8 cellular contexts compared by ENCODE assay signal in genomic region chr14:103528512-103529382, GRCh38. TPM values are rescaled to one million over a fixed set of nuclear protein-coding genes. Genes with fewer than 3 reads are reported as not detected.
A peak's percentile ranks its signal among the peaks of the same experiment; 100 is the strongest.
DNase-seq lines count a peak whose midpoint lies in the region; TF ChIP-seq lines count a peak whose summit lies in the region.

TSS of gene TRMT61A (plus strand) at chr14:103529196. CDS start at chr14:103529979, 783 bp downstream.

- peak within 1 kb of the TSS; percentile 96 for H3K27ac ChIP-seq in left ventricle myocardium inferior (replicated peaks)
- H3K27ac ChIP-seq in prostate gland, result peak within 1 kb of the TSS; percentile 84 to 92
- H3K27ac ChIP-seq in urinary bladder (ENCODE audit: low read depth), result peak within 1 kb of the TSS; percentile 79

- H3K36me3 ChIP-seq in HAP-1 (replicated peaks) (peaks cover 27% of the 10 kb centered on the region), left ventricle myocardium inferior (peaks cover 13% of the 10 kb centered on the region), prostate gland (no peaks in the 10 kb centered on the region), urinary bladder (ENCODE audit: insufficient read depth) (no peaks in the 10 kb centered on the region)

- peaks cover 16% of the 10 kb centered on the region for H3K4me1 ChIP-seq in HAP-1
- H3K4me1 ChIP-seq in left ventricle myocardium inferior, result peaks cover 72% of the 10 kb centered on the region
- peaks cover 35% of the 10 kb centered on the region for H3K4me1 ChIP-seq in prostate gland (replicated peaks)
- peaks cover 8% of the 10 kb centered on the region for H3K4me1 ChIP-seq in urinary bladder (ENCODE audit: insufficient read depth)

- DNase-seq in D341Med (ENCODE audit: low spot score), result peak; percentile 99
- DNase-seq in HAP-1 (ENCODE audit: low spot score in 2 of 2), result peak; percentile 84 to 92
- DNase-seq in NCI-H1417 treated with DMSO at 0.1 percent for 48 hours (lab: John Stamatoyannopoulos, UW), result peak; percentile 68
- peak in 55 of 56 donors; percentile 43 to 92 (median 82) for DNase-seq in amygdala (lab: John Stamatoyannopoulos, UW)
- DNase-seq in left ventricle myocardium inferior, result peak; percentile 91
- DNase-seq in prostate gland (ENCODE audit: low spot score), result peak; percentile 92

- in situ Hi-C loops in HAP-1 (cut with MboI; ENCODE audit: low sequenced_read_pairs), result no loop called here

- H3K4me3 ChIP-seq in HAP-1 (peak within 1 kb of the TSS; percentile 82), left ventricle myocardium inferior (peak within 1 kb of the TSS; percentile 89), prostate gland (peak within 1 kb of the TSS; percentile 85 to 97), urinary bladder (ENCODE audit: low read depth, low read length) (peak within 1 kb of the TSS; percentile 75)

- intact Hi-C loops in T-helper 1 cell treated with Interleukin-12 subunit alpha and Interleukin-12 subunit beta and Interleukin-4 antibody, amounts not matched to agents 30 ng/mL and 1 ng/mL, for 36 hours (cut with micrococcal nuclease), result loop anchor here (1.0 to 10.0 kb wide), 5 partner anchors 7 to 934 kb away; partner anchors contain the start of genes BAG5, COA8, EIF5 and RCOR1
- intact Hi-C loops in left ventricle myocardium inferior (cut with micrococcal nuclease), result no loop called here
- intact Hi-C loops in prostate gland (cut with DNase I), result no loop called here

- TF ChIP-seq CTCF in left ventricle myocardium inferior (IDR thresholded peaks at IDR 0.05; ENCODE audit: borderline replicate concordance) (no peak), prostate gland (IDR thresholded peaks at IDR 0.05) (peak in 1 of 4 experiments; percentile 7)

- 3% methylated on average over 69 of the region's 71 CpGs for WGBS in prostate gland
- 4% methylated on average over 70 of the region's 71 CpGs for WGBS in urinary bladder

- H3K9me3 ChIP-seq in HAP-1 (no peaks in the 10 kb centered on the region), left ventricle myocardium inferior (replicated peaks) (no peaks in the 10 kb centered on the region), prostate gland (no peaks in the 10 kb centered on the region)

- peak; percentile 68 for TF ChIP-seq POLR2A in prostate gland (IDR thresholded peaks at IDR 0.05)

- H3K27me3 ChIP-seq in HAP-1 (ENCODE audit: low read depth), result no peaks in the 10 kb centered on the region
- no peaks in the 10 kb centered on the region for H3K27me3 ChIP-seq in left ventricle myocardium inferior (ENCODE audit: low read depth)
- H3K27me3 ChIP-seq in prostate gland (replicated peaks; ENCODE audit: insufficient read depth), result no peaks in the 10 kb centered on the region

RNA-seq across cellular contexts. Expression of gene TRMT61A, which starts in this region (rescaled TPM):
- 11.0 and 11.9 TPM in 2 replicates for total RNA-seq in T-helper 1 cell treated with Interleukin-12 subunit alpha and Interleukin-12 subunit beta and Interleukin-4 antibody, amounts not matched to agents 30 ng/mL and 1 ng/mL, for 36 hours
- total RNA-seq in left ventricle myocardium inferior (5.9 TPM), prostate gland (10 to 100 TPM; 19.6 to 40.4 TPM), urinary bladder (5.7 TPM)
- polyA plus RNA-seq in urinary bladder, result 35.0 TPM

Comparison
In these comparisons a context has a peak if more than half of its experiments do, and no peak if none do; other contexts are left out.
1. Peak in every context shown above with its lines: DNase-seq, H3K4me3 ChIP-seq and H3K27ac ChIP-seq.